In genomic region chr1:18170444-18170843, GRCh38 we compare ENCODE assay signal across 26 cellular contexts.
DNase-seq lines count a peak whose midpoint lies in the region; ATAC-seq, FAIRE-seq and TF ChIP-seq lines count a peak whose summit lies in the region.
"Had no signal": no experiment of that assay in that cellular context is flagged by ENCODE, and none has a peak within 500 bp of the region (broad histone marks: within the 10 kb centered on the region; RNA-seq: fewer than 3 reads in every experiment).

No MANE protein-coding gene starts in this region.

- POLR2A ChIA-PET in K562 (lab: Yijun Ruan, JAX): no interaction called here

- H3K27ac ChIP-seq in K562 (ENCODE audit: extremely low read depth, low read depth, low read length): no peak overlapping the region
- H3K27ac ChIP-seq: BLaER1 had no signal

- no peaks in the 10 kb centered on the region for H3K79me2 ChIP-seq in K562 (ENCODE audit: control insufficient read depth, insufficient read depth, low read length)

- peak overlapping the region; percentile 76 for H3K27ac Mint-ChIP-seq in endothelial cell (ENCODE audit: unreplicated experiment)
- H3K27ac Mint-ChIP-seq: CD14-positive monocyte; CD4-positive, alpha-beta memory T cell; CD8-positive, alpha-beta memory T cell had no signal

- BruUV-seq in K562 (replicated peaks; lab: Mats Ljungman, UMichigan): no TSS peak

- no peak overlapping the region for H2AFZ ChIP-seq in K562 (ENCODE audit: low read depth, low read length)

- peaks cover 15% of the 10 kb centered on the region; the same call in 1 of the 2 replicates for H4K20me1 ChIP-seq in K562 (replicated peaks; ENCODE audit: control insufficient read depth, insufficient read depth, low read length)
- H4K20me1 ChIP-seq: BLaER1 had no signal

- no peak for TF ChIP-seq RAD21 in K562 (CRISPR knock-in tag; conservative IDR thresholded peaks at IDR 0.05 in 1 of 2, IDR thresholded peaks at IDR 0.05 in 1 of 2)

- H3K36me3 Mint-ChIP-seq in endothelial cell (ENCODE audit: low read depth, unreplicated experiment): no peaks in the 10 kb centered on the region
- H3K36me3 Mint-ChIP-seq: CD14-positive monocyte; CD4-positive, alpha-beta memory T cell; CD4-positive, CD25-positive, alpha-beta regulatory T cell; CD8-positive, alpha-beta memory T cell had no signal

- no peaks in the 10 kb centered on the region for H3K9me1 ChIP-seq in K562 (ENCODE audit: control insufficient read depth, insufficient read depth, low read length)

- H3K9me3 ChIP-seq in K562 (replicated peaks; ENCODE audit: control insufficient read depth, insufficient read depth, low read depth, low read length): no peaks in the 10 kb centered on the region
- H3K9me3 ChIP-seq: BE2C, BLaER1 had no signal

- H3K4me1 ChIP-seq in K562 (replicated peaks in 1 of 2; ENCODE audit: control insufficient read depth in 2 of 2, insufficient read depth in 2 of 2, low read length in 2 of 2): no peaks in the 10 kb centered on the region
- H3K4me1 ChIP-seq: BE2C had no signal

- no peak for TF ChIP-seq EP300 in K562 (IDR thresholded peaks at IDR 0.05; ENCODE audit: low read length)

- intact Hi-C loops in K562 (cut with micrococcal nuclease) (no loop called here), posterior cingulate gyrus (cut with DNase I) (no loop called here)

- no peak overlapping the region for H3K4me2 ChIP-seq in K562 (ENCODE audit: insufficient read depth, low read length)
- H3K4me2 ChIP-seq: BLaER1 had no signal

- TF ChIP-seq POLR2A in K562 (conservative IDR thresholded peaks at IDR 0.05): no peak

- no peak for DNase-seq in K562 (ENCODE audit: extremely low read depth in 1 of 4, low spot score in 3 of 4)
- DNase-seq in endothelial cell (ENCODE audit: low spot score): no peak
- no peak for DNase-seq in NCI-H2029 treated with DMSO at 0.1 percent for 48 hours (lab: John Stamatoyannopoulos, UW)
- no peak for DNase-seq in GM19238 (ENCODE audit: insufficient read length, low spot score)
- no peak for DNase-seq in posterior cingulate gyrus
- DNase-seq: 8988T; ACHN; BE2C; CD4-positive, alpha-beta memory T cell; CD4-positive, CD25-positive, alpha-beta regulatory T cell; CD8-positive, alpha-beta memory T cell; COR-L47; DMS 273 treated with DMSO at 0.1 percent for 48 hours; DMS153; DMS53; DMS79; DND-41; EL; GDM1 had no signal

- no peaks in the 10 kb centered on the region for H3K36me3 ChIP-seq in K562 (ENCODE audit: control insufficient read depth, insufficient read depth, low read length)
- H3K36me3 ChIP-seq: BE2C, BLaER1 had no signal

- H3K4me3 Mint-ChIP-seq in endothelial cell (ENCODE audit: unreplicated experiment): no peak overlapping the region
- H3K4me3 Mint-ChIP-seq: CD14-positive monocyte; CD4-positive, alpha-beta memory T cell; CD4-positive, CD25-positive, alpha-beta regulatory T cell; CD8-positive, alpha-beta memory T cell had no signal

- in situ Hi-C loops in K562 (cut with MboI): no loop called here

- 2% methylated on average over 3 of the region's 3 CpGs for WGBS in K562 (ENCODE audit: insufficient coverage, low coverage, missing lambda C conversion rate)

- CTCF ChIA-PET in K562 (lab: Yijun Ruan, JAX; ENCODE audit: low intra/inter-chr PET ratio): no interaction called here

- H3K4me1 Mint-ChIP-seq in endothelial cell (ENCODE audit: unreplicated experiment): peaks cover 50% of the 10 kb centered on the region
- H3K4me1 Mint-ChIP-seq: CD4-positive, alpha-beta memory T cell; CD4-positive, CD25-positive, alpha-beta regulatory T cell; CD8-positive, alpha-beta memory T cell had no signal

- no peak for ATAC-seq in K562
- ATAC-seq: GM12878 had no signal

- no peak overlapping the region for H3K4me3 ChIP-seq in K562
- H3K4me3 ChIP-seq: BLaER1, GM12878 had no signal

- H3K9ac ChIP-seq in K562 (ENCODE audit: insufficient read depth in 1 of 2, low read depth in 2 of 2, low read length in 2 of 2): no peak overlapping the region
- H3K9ac ChIP-seq: BLaER1 had no signal

- no peak for TF ChIP-seq CTCF in K562 (IDR thresholded peaks at IDR 0.05 in 2 of 3, conservative IDR thresholded peaks at IDR 0.05 in 1 of 3; ENCODE audit: insufficient read depth in 2 of 3, low read depth in 1 of 3, low read length in 3 of 3)
- no peak for TF ChIP-seq CTCF in endothelial cell (IDR thresholded peaks at IDR 0.05; ENCODE audit: unreplicated experiment)

- H3K27me3 Mint-ChIP-seq in endothelial cell (ENCODE audit: unreplicated experiment): peaks cover 8% of the 10 kb centered on the region

- no peak for FAIRE-seq in K562 (lab: Jason Lieb, UNC)
- FAIRE-seq: A204.1, GM12878, GM12892, GM18507, GM19239 had no signal

- H3K9me3 Mint-ChIP-seq in endothelial cell (ENCODE audit: unreplicated experiment): no peaks in the 10 kb centered on the region
- H3K9me3 Mint-ChIP-seq: CD4-positive, alpha-beta memory T cell; CD8-positive, alpha-beta memory T cell had no signal

- peaks cover 9 to 16% of the 10 kb centered on the region in 2 experiments; a peak in 3 of 5 replicates for H3K27me3 ChIP-seq in K562 (ENCODE audit: control insufficient read depth in 2 of 2, insufficient read depth in 2 of 2, low read length in 2 of 2)
- H3K27me3 ChIP-seq: BE2C had no signal

TF ChIP-seq in K562, 482 proteins besides CTCF, POLR2A, EP300 and RAD21:
- peak; percentile 65 for TF ChIP-seq ZFP36 (IDR thresholded peaks at IDR 0.05; ENCODE audit: low read depth, low read length, partially characterized antibody)
- no peak for TF ChIP-seq DPF2 (IDR thresholded peaks at IDR 0.05)
- TF ChIP-seq FOXK1 (CRISPR knock-in tag; IDR thresholded peaks at IDR 0.05; ENCODE audit: borderline replicate concordance): no peak
- no peak for TF ChIP-seq LCOR (CRISPR knock-in tag; IDR thresholded peaks at IDR 0.05)
- TF ChIP-seq RBM25 (IDR thresholded peaks at IDR 0.05; ENCODE audit: low read depth, low read length, severe bottlenecking): peak; percentile 80
- no peak for TF ChIP-seq HMG20A (CRISPR knock-in tag; conservative IDR thresholded peaks at IDR 0.05)
- no peak for TF ChIP-seq SUPT5H (IDR thresholded peaks at IDR 0.05)
- TF ChIP-seq BCOR (IDR thresholded peaks at IDR 0.05): peak; percentile 34; the same call in 1 of the 2 replicates
